In genomic region chr3:45567730-45568172, GRCh38 we compare ENCODE assay signal across 8 cellular contexts. TPM values are rescaled to one million over a fixed set of nuclear protein-coding genes. Genes with fewer than 3 reads are reported as not detected.
DNase-seq lines count a peak whose midpoint lies in the region; ATAC-seq lines count a peak whose summit lies in the region.

No MANE protein-coding gene starts in this region.

- no peak overlapping the region for H3K4me3 ChIP-seq in HAP-1

- H3K27me3 Mint-ChIP-seq in activated naive CD4-positive, alpha-beta T cell treated with anti-CD3 and anti-CD28 coated beads for 36 hours (ENCODE audit: low read depth) = no peaks in the 10 kb centered on the region
- no peaks in the 10 kb centered on the region for H3K27me3 Mint-ChIP-seq in activated T-helper 2 cell treated with anti-CD3 and anti-CD28 coated beads, Interferon-gamma antibody, Interleukin-2, Interleukin-4, amounts not matched to agents 10 μg/mL and 5 μg/mL and 100 μg/mL, durations not matched to agents 14 hours and 24 hours and 36 hours (ENCODE audit: low read depth)

- peak overlapping the region; percentile 83 for H3K27ac Mint-ChIP-seq in activated naive CD4-positive, alpha-beta T cell treated with anti-CD3 and anti-CD28 coated beads for 36 hours
- peak overlapping the region; percentile 84 for H3K27ac Mint-ChIP-seq in activated T-helper 2 cell treated with anti-CD3 and anti-CD28 coated beads, Interferon-gamma antibody, Interleukin-2, Interleukin-4, amounts not matched to agents 10 μg/mL and 5 μg/mL and 100 μg/mL, durations not matched to agents 14 hours and 24 hours and 36 hours

- no peaks in the 10 kb centered on the region for H3K27me3 ChIP-seq in HAP-1 (ENCODE audit: low read depth)

- in situ Hi-C loops in HAP-1 (cut with MboI; ENCODE audit: low sequenced_read_pairs) = no loop called here

- ATAC-seq in HG03521 (IDR thresholded peaks at IDR 0.05; ENCODE audit: unreplicated experiment) = peak; percentile 35

- intact Hi-C loops in activated naive CD4-positive, alpha-beta T cell treated with anti-CD3 and anti-CD28 coated beads for 36 hours (cut with micrococcal nuclease) = loop anchor here (1.0 to 2.0 kb wide), 3 partner anchors 26 to 39 kb away; no protein-coding TSS in a partner anchor
- intact Hi-C loops in activated T-helper 2 cell treated with anti-CD3 and anti-CD28 coated beads, Interferon-gamma antibody, Interleukin-2, Interleukin-4, amounts not matched to agents 10 μg/mL and 5 μg/mL and 100 μg/mL, durations not matched to agents 14 hours and 24 hours and 36 hours (cut with micrococcal nuclease) = loop anchor here (2.0 kb wide), 1 partner anchor 29 kb away; no protein-coding TSS in a partner anchor

- H3K36me3 ChIP-seq in HAP-1 (replicated peaks) = no peaks in the 10 kb centered on the region

- DNase-seq in activated naive CD4-positive, alpha-beta T cell treated with anti-CD3 and anti-CD28 coated beads for 36 hours = peak; percentile 83
- no peak for DNase-seq in activated naive CD4-positive, alpha-beta T cell treated with anti-CD3 and anti-CD28 coated beads, Interleukin-2, amount 50 U/mL, for 16 hours
- DNase-seq in activated T-helper 2 cell treated with anti-CD3 and anti-CD28 coated beads, Interferon-gamma antibody, Interleukin-2, Interleukin-4, amounts not matched to agents 10 μg/mL and 5 μg/mL and 100 μg/mL, durations not matched to agents 14 hours and 24 hours and 36 hours (ENCODE audit: low spot score) = no peak
- DNase-seq in stimulated activated naive CD4-positive, alpha-beta T cell treated with Interleukin-2 at 50 U/mL for 16 hours (lab: John Stamatoyannopoulos, UW) = peak; percentile 1
- DNase-seq in NCI-H510A treated with DMSO at 0.1 percent for 48 hours (lab: John Stamatoyannopoulos, UW) = no peak
- DNase-seq in HAP-1 (ENCODE audit: low spot score in 2 of 2) = no peak
- no peak for DNase-seq in 8988T

- CTCF ChIA-PET in activated naive CD4-positive, alpha-beta T cell treated with anti-CD3 and anti-CD28 coated beads for 36 hours (lab: Charles Lee) = no interaction called here

- no peak overlapping the region for H3K4me3 Mint-ChIP-seq in activated naive CD4-positive, alpha-beta T cell treated with anti-CD3 and anti-CD28 coated beads for 36 hours
- no peak overlapping the region for H3K4me3 Mint-ChIP-seq in activated T-helper 2 cell treated with anti-CD3 and anti-CD28 coated beads, Interferon-gamma antibody, Interleukin-2, Interleukin-4, amounts not matched to agents 10 μg/mL and 5 μg/mL and 100 μg/mL, durations not matched to agents 14 hours and 24 hours and 36 hours (ENCODE audit: low read depth)

- H3K36me3 Mint-ChIP-seq in activated naive CD4-positive, alpha-beta T cell treated with anti-CD3 and anti-CD28 coated beads for 36 hours (ENCODE audit: low read depth) = no peaks in the 10 kb centered on the region
- no peaks in the 10 kb centered on the region for H3K36me3 Mint-ChIP-seq in activated T-helper 2 cell treated with anti-CD3 and anti-CD28 coated beads, Interferon-gamma antibody, Interleukin-2, Interleukin-4, amounts not matched to agents 10 μg/mL and 5 μg/mL and 100 μg/mL, durations not matched to agents 14 hours and 24 hours and 36 hours (ENCODE audit: low read depth)

- no peaks in the 10 kb centered on the region for H3K9me3 ChIP-seq in HAP-1

- H3K9me3 Mint-ChIP-seq in activated naive CD4-positive, alpha-beta T cell treated with anti-CD3 and anti-CD28 coated beads for 36 hours = no peaks in the 10 kb centered on the region
- no peaks in the 10 kb centered on the region for H3K9me3 Mint-ChIP-seq in activated T-helper 2 cell treated with anti-CD3 and anti-CD28 coated beads, Interferon-gamma antibody, Interleukin-2, Interleukin-4, amounts not matched to agents 10 μg/mL and 5 μg/mL and 100 μg/mL, durations not matched to agents 14 hours and 24 hours and 36 hours

- peaks cover 4% of the 10 kb centered on the region for H3K4me1 ChIP-seq in HAP-1

- H3K4me1 Mint-ChIP-seq in activated naive CD4-positive, alpha-beta T cell treated with anti-CD3 and anti-CD28 coated beads for 36 hours (ENCODE audit: low read depth) = peaks cover 27% of the 10 kb centered on the region
- H3K4me1 Mint-ChIP-seq in activated T-helper 2 cell treated with anti-CD3 and anti-CD28 coated beads, Interferon-gamma antibody, Interleukin-2, Interleukin-4, amounts not matched to agents 10 μg/mL and 5 μg/mL and 100 μg/mL, durations not matched to agents 14 hours and 24 hours and 36 hours (ENCODE audit: low read depth) = peaks cover 58% of the 10 kb centered on the region

RNA-seq across cellular contexts. Expression of gene LIMD1, which starts 26.8 kb away (rescaled TPM):
- total RNA-seq in activated naive CD4-positive, alpha-beta T cell treated with anti-CD3 and anti-CD28 coated beads for 36 hours = 10 to 100 TPM; 14.8 to 16.3 TPM
- 42.3 and 43.2 TPM in 2 replicates for total RNA-seq in activated T-helper 2 cell treated with anti-CD3 and anti-CD28 coated beads, Interferon-gamma antibody, Interleukin-2, Interleukin-4, amounts not matched to agents 10 μg/mL and 5 μg/mL and 100 μg/mL, durations not matched to agents 14 hours and 24 hours and 36 hours

Comparison
In these comparisons a context has a peak if more than half of its experiments do, and no peak if none do; other contexts are left out.
1. DNase-seq: peak in activated naive CD4-positive, alpha-beta T cell treated with anti-CD3 and anti-CD28 coated beads for 36 hours (single experiment) and stimulated activated naive CD4-positive, alpha-beta T cell treated with Interleukin-2 at 50 U/mL for 16 hours (single experiment); none in activated naive CD4-positive, alpha-beta T cell treated with anti-CD3 and anti-CD28 coated beads, Interleukin-2, amount 50 U/mL, for 16 hours (single experiment), activated T-helper 2 cell treated with anti-CD3 and anti-CD28 coated beads, Interferon-gamma antibody, Interleukin-2, Interleukin-4, amounts not matched to agents 10 μg/mL and 5 μg/mL and 100 μg/mL, durations not matched to agents 14 hours and 24 hours and 36 hours (single experiment), NCI-H510A treated with DMSO at 0.1 percent for 48 hours (single experiment), HAP-1 (0 of 2) and 8988T (single experiment).